Comparison of ENCODE assay signal across 1 cellular context in the genomic region with DNA sequence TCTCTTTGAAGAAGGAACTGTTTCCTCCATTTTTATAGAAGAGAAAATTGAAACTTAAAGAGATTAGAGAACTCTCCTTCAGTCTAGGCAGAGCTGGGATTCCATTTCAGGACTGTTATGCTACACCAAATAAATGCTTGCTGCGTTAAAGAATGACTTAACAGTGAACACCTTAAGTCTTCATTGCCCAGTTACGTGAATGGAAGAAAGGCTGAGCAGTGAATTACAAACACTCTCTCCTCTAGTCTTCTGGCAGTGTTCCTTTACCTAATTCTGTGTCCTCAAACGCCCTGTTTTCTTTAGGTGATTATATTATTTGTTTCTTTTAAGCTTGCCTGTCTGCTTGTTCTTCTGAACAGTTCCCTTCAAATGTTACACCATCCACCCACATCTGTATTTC.
TF ChIP-seq lines count a peak whose summit lies in the region.

No MANE protein-coding gene starts in this region.

TF ChIP-seq in A549, 52 proteins besides CTCF, POLR2A, EP300 and RAD21 (continued from another document):
- TF ChIP-seq, protein P1, sequence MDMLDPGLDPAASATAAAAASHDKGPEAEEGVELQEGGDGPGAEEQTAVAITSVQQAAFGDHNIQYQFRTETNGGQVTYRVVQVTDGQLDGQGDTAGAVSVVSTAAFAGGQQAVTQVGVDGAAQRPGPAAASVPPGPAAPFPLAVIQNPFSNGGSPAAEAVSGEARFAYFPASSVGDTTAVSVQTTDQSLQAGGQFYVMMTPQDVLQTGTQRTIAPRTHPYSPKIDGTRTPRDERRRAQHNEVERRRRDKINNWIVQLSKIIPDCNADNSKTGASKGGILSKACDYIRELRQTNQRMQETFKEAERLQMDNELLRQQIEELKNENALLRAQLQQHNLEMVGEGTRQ (IDR thresholded peaks at IDR 0.05) = no peak
- TF ChIP-seq FOSB (CRISPR knock-in tag; IDR thresholded peaks at IDR 0.05) (no peak), ZNF302 (CRISPR knock-in tag; IDR thresholded peaks at IDR 0.05) (no peak), CBX2 (IDR thresholded peaks at IDR 0.05; ENCODE audit: borderline replicate concordance, low read depth) (no peak)
- TF ChIP-seq, protein P2, sequence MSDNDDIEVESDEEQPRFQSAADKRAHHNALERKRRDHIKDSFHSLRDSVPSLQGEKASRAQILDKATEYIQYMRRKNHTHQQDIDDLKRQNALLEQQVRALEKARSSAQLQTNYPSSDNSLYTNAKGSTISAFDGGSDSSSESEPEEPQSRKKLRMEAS (IDR thresholded peaks at IDR 0.05) = no peak
- TF ChIP-seq, protein P3, sequence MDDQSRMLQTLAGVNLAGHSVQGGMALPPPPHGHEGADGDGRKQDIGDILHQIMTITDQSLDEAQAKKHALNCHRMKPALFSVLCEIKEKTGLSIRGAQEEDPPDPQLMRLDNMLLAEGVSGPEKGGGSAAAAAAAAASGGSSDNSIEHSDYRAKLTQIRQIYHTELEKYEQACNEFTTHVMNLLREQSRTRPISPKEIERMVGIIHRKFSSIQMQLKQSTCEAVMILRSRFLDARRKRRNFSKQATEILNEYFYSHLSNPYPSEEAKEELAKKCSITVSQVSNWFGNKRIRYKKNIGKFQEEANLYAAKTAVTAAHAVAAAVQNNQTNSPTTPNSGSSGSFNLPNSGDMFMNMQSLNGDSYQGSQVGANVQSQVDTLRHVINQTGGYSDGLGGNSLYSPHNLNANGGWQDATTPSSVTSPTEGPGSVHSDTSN (IDR thresholded peaks at IDR 0.05) = no peak
TF ChIP-seq in A549: peak in this region for 0.
